ENCODE assay signal across 18 cellular contexts in genomic region chr13:27023385-27023784, GRCh38.
DNase-seq lines count a peak whose midpoint lies in the region; ATAC-seq, FAIRE-seq and TF ChIP-seq lines count a peak whose summit lies in the region.
"Had no signal": no experiment of that assay in that cellular context is flagged by ENCODE, and none has a peak within 500 bp of the region (broad histone marks: within the 10 kb centered on the region; RNA-seq: fewer than 3 reads in every experiment).

No MANE protein-coding gene starts in this region.

- no peak for TF ChIP-seq POLR2A in HepG2 (IDR thresholded peaks at IDR 0.05; ENCODE audit: insufficient read depth in 1 of 2, low read depth in 2 of 2, low read length in 2 of 2)
- no peak for TF ChIP-seq POLR2A in right lobe of liver (IDR thresholded peaks at IDR 0.05)
- no peak for TF ChIP-seq POLR2A in vagina (IDR thresholded peaks at IDR 0.05)

- peaks cover 0 to 13% of the 10 kb centered on the region in 2 experiments; a peak in 2 of 5 replicates for H3K27me3 ChIP-seq in HepG2 (ENCODE audit: control insufficient read depth in 1 of 2, insufficient read depth in 2 of 2, low read length in 2 of 2)
- no peaks in the 10 kb centered on the region for H3K27me3 ChIP-seq in right lobe of liver
- H3K27me3 ChIP-seq in vagina, result no peaks in the 10 kb centered on the region
- H3K27me3 ChIP-seq in smooth muscle cell (ENCODE audit: low read depth), result peaks cover 22% of the 10 kb centered on the region
- H3K27me3 ChIP-seq: neutrophil, spleen had no signal

- H2AFZ ChIP-seq in HepG2 (ENCODE audit: low read length), result no peak overlapping the region
- H2AFZ ChIP-seq in smooth muscle cell (ENCODE audit: low read depth), result no peak overlapping the region
- H2AFZ ChIP-seq: GM23248 had no signal

- H3K4me2 ChIP-seq in HepG2 (ENCODE audit: low read depth, low read length) (no peak overlapping the region), smooth muscle cell (no peak overlapping the region)

- intact Hi-C loops in HepG2 (cut with micrococcal nuclease; ENCODE audit: unreplicated experiment), result no loop called here
- intact Hi-C loops in right lobe of liver (cut with DNase I), result no loop called here
- intact Hi-C loops in vagina (cut with DNase I), result no loop called here

- no TSS peak for BruUV-seq in HepG2 (replicated peaks; lab: Mats Ljungman, UMichigan)

- no peaks in the 10 kb centered on the region for H3K79me2 ChIP-seq in HepG2 (ENCODE audit: insufficient read depth, low read length)
- no peaks in the 10 kb centered on the region for H3K79me2 ChIP-seq in smooth muscle cell (ENCODE audit: low read depth)

- ATAC-seq in HepG2 (no peak), right lobe of liver (no peak), GM18519 (IDR thresholded peaks at IDR 0.05; ENCODE audit: low FRiP score, unreplicated experiment) (no peak)
- ATAC-seq: WTC11 had no signal

- no peak overlapping the region for H3K9ac ChIP-seq in HepG2 (ENCODE audit: insufficient read depth, low read depth, low read length)
- H3K9ac ChIP-seq in smooth muscle cell (ENCODE audit: low read depth), result no peak overlapping the region
- H3K9ac ChIP-seq: GM23248 had no signal

- H3K36me3 ChIP-seq in HepG2 (replicated peaks in 1 of 2; ENCODE audit: control insufficient read depth in 1 of 2, insufficient read depth in 2 of 2, low read length in 2 of 2), result no peaks in the 10 kb centered on the region
- no peaks in the 10 kb centered on the region for H3K36me3 ChIP-seq in right lobe of liver
- H3K36me3 ChIP-seq in mesodermal cell (ENCODE audit: control insufficient read depth, insufficient read depth, low read length), result no peaks in the 10 kb centered on the region
- H3K36me3 ChIP-seq in vagina, result no peaks in the 10 kb centered on the region
- no peaks in the 10 kb centered on the region for H3K36me3 ChIP-seq in smooth muscle cell (ENCODE audit: low read depth)
- H3K36me3 ChIP-seq: neutrophil, spleen had no signal

- peak overlapping the region; percentile 64 for H3K27ac ChIP-seq in HepG2 (ENCODE audit: extremely low read length, insufficient read depth, low read length)
- H3K27ac ChIP-seq in right lobe of liver, result no peak overlapping the region
- H3K27ac ChIP-seq in cingulate gyrus (ENCODE audit: low read depth, low read length), result peak overlapping the region; percentile 75
- peak overlapping the region; percentile 88 for H3K27ac ChIP-seq in mesodermal cell (ENCODE audit: low read depth, low read length, severe bottlenecking)
- H3K27ac ChIP-seq in vagina, result peak overlapping the region; percentile 7
- no peak overlapping the region for H3K27ac ChIP-seq in smooth muscle cell (ENCODE audit: low read depth)
- H3K27ac ChIP-seq: GM23248, neutrophil, spleen had no signal

- 54% methylated on average over 7 of the region's 7 CpGs for WGBS in HepG2 (ENCODE audit: low lambda C conversion rate)
- 72% methylated on average over 5 of the region's 7 CpGs for WGBS in right lobe of liver (ENCODE audit: insufficient coverage, low coverage, low lambda C conversion rate, missing lambda C conversion rate)
- WGBS in mesodermal cell (ENCODE audit: insufficient coverage in 2 of 2), 2 experiments, result 93 to 96% methylated on average over 5 to 6 of the region's 7 CpGs
- 95% methylated on average over 7 of the region's 7 CpGs for WGBS in smooth muscle cell (ENCODE audit: low lambda C conversion rate)

- H3F3A ChIP-seq in smooth muscle cell (ENCODE audit: low read depth), result peaks cover 6% of the 10 kb centered on the region

- CTCF ChIA-PET in HepG2 (lab: Yijun Ruan, JAX; ENCODE audit: low intra/inter-chr PET ratio, low total read pairs), result no interaction called here

- H3K4me1 ChIP-seq in HepG2 (ENCODE audit: insufficient read depth, low read length), result peaks cover 69% of the 10 kb centered on the region
- H3K4me1 ChIP-seq in right lobe of liver, result peaks cover 0 to 20% (median 6%) of the 10 kb centered on the region in 4 donors
- H3K4me1 ChIP-seq in mesodermal cell (ENCODE audit: control insufficient read depth, insufficient read depth, low read length, poor library complexity, severe bottlenecking), result peaks cover 19% of the 10 kb centered on the region
- H3K4me1 ChIP-seq in vagina, result peaks cover 7% of the 10 kb centered on the region
- no peaks in the 10 kb centered on the region for H3K4me1 ChIP-seq in smooth muscle cell (ENCODE audit: low read depth)

- DNase-seq in HepG2 (ENCODE audit: low spot score) (no peak), right lobe of liver (no peak), vagina (ENCODE audit: extremely low spot score in 2 of 2) (no peak), NCI-H345 treated with DMSO at 0.1 percent for 48 hours (lab: John Stamatoyannopoulos, UW; ENCODE audit: unreplicated experiment) (no peak), smooth muscle cell (lab: John Stamatoyannopoulos, UW; ENCODE audit: unreplicated experiment) (no peak)
- DNase-seq: activated CD4-positive, alpha-beta T cell treated with anti-CD3 and anti-CD28 coated beads, Interleukin-2, amount 50 U/mL, for 4 hours; activated naive CD4-positive, alpha-beta T cell treated with Interleukin-2 at 50 U/mL for 16 hours; dermis blood vessel endothelial cell; NCI-H2107; spleen; stimulated activated CD4-positive, alpha-beta T cell treated with anti-CD3 and anti-CD28 coated beads, Interleukin-4, amount 100 ng/mL, for 1 hour; stimulated activated naive CD8-positive, alpha-beta T cell treated with anti-CD3 and anti-CD28 coated beads, Interleukin-15, Interleukin-2, amounts not matched to agents 100 U/mL and 50 U/mL, for 24 hours had no signal

- H3K4me3 ChIP-seq in HepG2 (replicated peaks in 1 of 3; ENCODE audit: insufficient read depth in 1 of 3, low read depth in 2 of 3, low read length in 3 of 3), result no peak overlapping the region
- no peak overlapping the region for H3K4me3 ChIP-seq in right lobe of liver
- H3K4me3 ChIP-seq in mesodermal cell (ENCODE audit: extremely low read depth, insufficient read depth, low read length, poor library complexity, severe bottlenecking), result no peak overlapping the region
- H3K4me3 ChIP-seq in vagina, result no peak overlapping the region
- no peak overlapping the region for H3K4me3 ChIP-seq in smooth muscle cell
- H3K4me3 ChIP-seq: GM23248, spleen had no signal

- no peak for TF ChIP-seq RAD21 in HepG2 (CRISPR knock-in tag; IDR thresholded peaks at IDR 0.05)

- TF ChIP-seq EP300 in HepG2 (IDR thresholded peaks at IDR 0.05; ENCODE audit: low read depth in 2 of 2, low read length in 2 of 2) (no peak), HepG2 (CRISPR knock-in tag; IDR thresholded peaks at IDR 0.05; ENCODE audit: borderline replicate concordance) (no peak)

- POLR2A ChIA-PET in HepG2 (lab: Yijun Ruan, JAX), result interaction anchor here (1.6 kb wide), 1 partner anchor 32 kb away, joined by 8 read pairs; no protein-coding TSS in a partner anchor

- H4K20me1 ChIP-seq in HepG2 (ENCODE audit: insufficient read depth, low read length) (no peaks in the 10 kb centered on the region), smooth muscle cell (ENCODE audit: low read depth) (no peaks in the 10 kb centered on the region)

- in situ Hi-C loops in HepG2 (cut with HindIII; ENCODE audit: extremely low pct_ligation_motif_present, low pct_unique_long_range_greater_than_20kb), result no loop called here

- H3K9me3 ChIP-seq in HepG2 (ENCODE audit: low read length) (no peaks in the 10 kb centered on the region), right lobe of liver (no peaks in the 10 kb centered on the region), mesodermal cell (ENCODE audit: control insufficient read depth, low read length) (no peaks in the 10 kb centered on the region), vagina (no peaks in the 10 kb centered on the region), smooth muscle cell (replicated peaks; ENCODE audit: low read depth) (no peaks in the 10 kb centered on the region)
- H3K9me3 ChIP-seq: neutrophil, spleen had no signal

- 0 out of 2 replicates have a peak, but pooled peaks have one; percentile 28 for TF ChIP-seq CTCF in HepG2 (CRISPR knock-in tag; IDR thresholded peaks at IDR 0.05)
- TF ChIP-seq CTCF in right lobe of liver (IDR thresholded peaks at IDR 0.05), result no peak
- TF ChIP-seq CTCF in vagina (IDR thresholded peaks at IDR 0.05), result no peak
- no peak for TF ChIP-seq CTCF in smooth muscle cell (IDR thresholded peaks at IDR 0.05; ENCODE audit: borderline replicate concordance, insufficient read depth, poor library complexity, severe bottlenecking)

- no peak for FAIRE-seq in HepG2 (lab: Jason Lieb, UNC)

TF ChIP-seq in HepG2, 621 proteins besides CTCF, POLR2A, EP300 and RAD21:
- TF ChIP-seq CCDC6 (CRISPR knock-in tag; IDR thresholded peaks at IDR 0.05), result 0 out of 2 replicates have a peak, but pooled peaks have one; percentile 26
- TF ChIP-seq NAIF1 (CRISPR knock-in tag; IDR thresholded peaks at IDR 0.05; ENCODE audit: borderline replicate concordance), result 0 out of 2 replicates have a peak, but pooled peaks have one; percentile 38
- TF ChIP-seq STAG1 (CRISPR knock-in tag; IDR thresholded peaks at IDR 0.05), result peak; percentile 35; the same call in 1 of the 2 replicates
- TF ChIP-seq HDAC2 (CRISPR knock-in tag; IDR thresholded peaks at IDR 0.05), result no peak

Comparison
In these comparisons a context has a peak if more than half of its experiments do, and no peak if none do; other contexts are left out.
1. H3K27ac ChIP-seq: peak in HepG2 (single experiment), cingulate gyrus (single experiment), mesodermal cell (single experiment) and vagina (single experiment); none in right lobe of liver (0 of 3) and smooth muscle cell (single experiment).